In the genomic region with DNA sequence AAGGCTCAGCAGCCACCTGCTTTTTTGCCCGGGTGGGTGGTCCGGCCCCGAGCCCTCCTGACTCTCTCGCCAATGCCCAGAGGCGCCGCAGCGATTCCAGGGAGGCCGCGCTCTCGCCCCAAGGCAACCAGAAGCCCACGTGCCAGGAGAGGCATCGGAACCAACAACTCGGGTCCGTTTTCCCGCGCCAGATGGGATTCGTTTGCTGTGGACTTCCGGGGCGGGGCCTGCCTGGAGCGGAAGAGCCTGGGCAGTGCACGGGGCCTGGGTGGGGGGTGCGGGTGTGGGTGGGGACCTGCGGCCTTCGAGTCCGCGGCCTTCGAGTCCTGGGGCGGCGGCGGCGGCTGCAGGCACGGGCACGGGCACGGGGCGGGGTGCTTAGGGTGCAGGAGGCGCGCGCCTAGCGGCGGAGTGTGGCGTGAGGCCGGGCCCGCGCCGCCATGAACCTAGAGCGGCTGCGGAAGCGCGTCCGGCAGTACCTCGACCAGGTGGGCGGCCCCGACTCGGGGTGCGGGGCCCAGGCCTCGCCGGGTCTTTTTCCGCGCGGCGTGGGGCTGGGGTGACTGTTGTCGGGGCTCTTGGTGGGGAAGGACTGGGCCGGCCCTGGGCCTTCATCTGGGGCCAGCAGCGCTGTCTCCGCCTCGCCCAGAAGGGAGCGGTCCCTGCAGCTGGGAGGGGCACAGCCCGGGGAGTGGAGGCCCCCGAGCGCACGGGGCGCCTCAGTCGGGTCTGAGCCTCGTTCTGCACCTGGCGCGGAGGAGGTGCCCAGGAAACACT, we compare ENCODE assay signal across 1 cellular context.
TF ChIP-seq lines count a peak whose summit lies in the region.

Gene CDC16, plus strand, starts transcription at position 253 of the 777 bp plus-strand sequence. Its CDS starts 188 bp downstream, at position 441.

TF ChIP-seq in GM12878, 131 proteins besides CTCF, POLR2A, EP300 and RAD21 (continued from another document and continues in another):
- TF ChIP-seq ZNF592 (IDR thresholded peaks at IDR 0.05), result no peak
- 0 out of 2 replicates have a peak, but pooled peaks have one; percentile 25 for TF ChIP-seq PML (IDR thresholded peaks at IDR 0.05; ENCODE audit: low read length)
- no peak for TF ChIP-seq MTA2 (IDR thresholded peaks at IDR 0.05; ENCODE audit: low read depth)
- TF ChIP-seq ESRRA (IDR thresholded peaks at IDR 0.05; ENCODE audit: low read length), result peak; percentile 43; the same call in 1 of the 2 replicates
- TF ChIP-seq MXI1 (IDR thresholded peaks at IDR 0.05; ENCODE audit: low read depth, low read length), result peak; percentile 86
- TF ChIP-seq EZH2 (IDR thresholded peaks at IDR 0.05; ENCODE audit: borderline replicate concordance, control insufficient read depth, low read depth, low read length), result no peak
- TF ChIP-seq BRCA1 (IDR thresholded peaks at IDR 0.05; ENCODE audit: low read depth, low read length), result no peak
- TF ChIP-seq CHD1 (IDR thresholded peaks at IDR 0.05; ENCODE audit: low read depth, low read length), result no peak
- TF ChIP-seq, protein P1, sequence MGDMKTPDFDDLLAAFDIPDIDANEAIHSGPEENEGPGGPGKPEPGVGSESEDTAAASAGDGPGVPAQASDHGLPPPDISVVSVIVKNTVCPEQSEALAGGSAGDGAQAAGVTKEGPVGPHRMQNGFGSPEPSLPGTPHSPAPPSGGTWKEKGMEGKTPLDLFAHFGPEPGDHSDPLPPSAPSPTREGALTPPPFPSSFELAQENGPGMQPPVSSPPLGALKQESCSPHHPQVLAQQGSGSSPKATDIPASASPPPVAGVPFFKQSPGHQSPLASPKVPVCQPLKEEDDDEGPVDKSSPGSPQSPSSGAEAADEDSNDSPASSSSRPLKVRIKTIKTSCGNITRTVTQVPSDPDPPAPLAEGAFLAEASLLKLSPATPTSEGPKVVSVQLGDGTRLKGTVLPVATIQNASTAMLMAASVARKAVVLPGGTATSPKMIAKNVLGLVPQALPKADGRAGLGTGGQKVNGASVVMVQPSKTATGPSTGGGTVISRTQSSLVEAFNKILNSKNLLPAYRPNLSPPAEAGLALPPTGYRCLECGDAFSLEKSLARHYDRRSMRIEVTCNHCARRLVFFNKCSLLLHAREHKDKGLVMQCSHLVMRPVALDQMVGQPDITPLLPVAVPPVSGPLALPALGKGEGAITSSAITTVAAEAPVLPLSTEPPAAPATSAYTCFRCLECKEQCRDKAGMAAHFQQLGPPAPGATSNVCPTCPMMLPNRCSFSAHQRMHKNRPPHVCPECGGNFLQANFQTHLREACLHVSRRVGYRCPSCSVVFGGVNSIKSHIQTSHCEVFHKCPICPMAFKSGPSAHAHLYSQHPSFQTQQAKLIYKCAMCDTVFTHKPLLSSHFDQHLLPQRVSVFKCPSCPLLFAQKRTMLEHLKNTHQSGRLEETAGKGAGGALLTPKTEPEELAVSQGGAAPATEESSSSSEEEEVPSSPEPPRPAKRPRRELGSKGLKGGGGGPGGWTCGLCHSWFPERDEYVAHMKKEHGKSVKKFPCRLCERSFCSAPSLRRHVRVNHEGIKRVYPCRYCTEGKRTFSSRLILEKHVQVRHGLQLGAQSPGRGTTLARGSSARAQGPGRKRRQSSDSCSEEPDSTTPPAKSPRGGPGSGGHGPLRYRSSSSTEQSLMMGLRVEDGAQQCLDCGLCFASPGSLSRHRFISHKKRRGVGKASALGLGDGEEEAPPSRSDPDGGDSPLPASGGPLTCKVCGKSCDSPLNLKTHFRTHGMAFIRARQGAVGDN (IDR thresholded peaks at IDR 0.05), result peak; percentile 78
- TF ChIP-seq SMC3 (IDR thresholded peaks at IDR 0.05; ENCODE audit: borderline replicate concordance, low read length), result no peak
- TF ChIP-seq BHLHE40 (IDR thresholded peaks at IDR 0.05; ENCODE audit: borderline replicate concordance in 1 of 2, low read depth in 2 of 2, low read length in 1 of 2), result peak; percentile 85 to 90
- peak; percentile 40 for TF ChIP-seq POLR2AphosphoS5 (IDR thresholded peaks at IDR 0.05; ENCODE audit: low read length)
- no peak for TF ChIP-seq ZNF622 (IDR thresholded peaks at IDR 0.05)
- TF ChIP-seq SREBF2 (IDR thresholded peaks at IDR 0.05; ENCODE audit: low read length), result no peak
- peak; percentile 29 for TF ChIP-seq RELA (IDR thresholded peaks at IDR 0.05; ENCODE audit: borderline replicate concordance, partially characterized antibody)
- TF ChIP-seq ZBTB33 (IDR thresholded peaks at IDR 0.05), result no peak
- TF ChIP-seq MEF2A (IDR thresholded peaks at IDR 0.05; ENCODE audit: insufficient read depth, low read depth, low read length), result no peak
- no peak for TF ChIP-seq POLR2AphosphoS2 (IDR thresholded peaks at IDR 0.05; ENCODE audit: low read depth, low read length)
- peak; percentile 92 for TF ChIP-seq LARP7 (IDR thresholded peaks at IDR 0.05)
- no peak for TF ChIP-seq YBX1 (IDR thresholded peaks at IDR 0.05)
- peak; percentile 77 for TF ChIP-seq TCF3 (IDR thresholded peaks at IDR 0.05; ENCODE audit: borderline replicate concordance, insufficient read depth, low read depth, low read length)
- TF ChIP-seq ZBED1 (IDR thresholded peaks at IDR 0.05; ENCODE audit: borderline replicate concordance), result no peak
- TF ChIP-seq MYC (IDR thresholded peaks at IDR 0.05; ENCODE audit: insufficient read depth, insufficient read length, insufficient replicate concordance, low read length, severe bottlenecking), result peak; percentile 78
- TF ChIP-seq, protein P2, sequence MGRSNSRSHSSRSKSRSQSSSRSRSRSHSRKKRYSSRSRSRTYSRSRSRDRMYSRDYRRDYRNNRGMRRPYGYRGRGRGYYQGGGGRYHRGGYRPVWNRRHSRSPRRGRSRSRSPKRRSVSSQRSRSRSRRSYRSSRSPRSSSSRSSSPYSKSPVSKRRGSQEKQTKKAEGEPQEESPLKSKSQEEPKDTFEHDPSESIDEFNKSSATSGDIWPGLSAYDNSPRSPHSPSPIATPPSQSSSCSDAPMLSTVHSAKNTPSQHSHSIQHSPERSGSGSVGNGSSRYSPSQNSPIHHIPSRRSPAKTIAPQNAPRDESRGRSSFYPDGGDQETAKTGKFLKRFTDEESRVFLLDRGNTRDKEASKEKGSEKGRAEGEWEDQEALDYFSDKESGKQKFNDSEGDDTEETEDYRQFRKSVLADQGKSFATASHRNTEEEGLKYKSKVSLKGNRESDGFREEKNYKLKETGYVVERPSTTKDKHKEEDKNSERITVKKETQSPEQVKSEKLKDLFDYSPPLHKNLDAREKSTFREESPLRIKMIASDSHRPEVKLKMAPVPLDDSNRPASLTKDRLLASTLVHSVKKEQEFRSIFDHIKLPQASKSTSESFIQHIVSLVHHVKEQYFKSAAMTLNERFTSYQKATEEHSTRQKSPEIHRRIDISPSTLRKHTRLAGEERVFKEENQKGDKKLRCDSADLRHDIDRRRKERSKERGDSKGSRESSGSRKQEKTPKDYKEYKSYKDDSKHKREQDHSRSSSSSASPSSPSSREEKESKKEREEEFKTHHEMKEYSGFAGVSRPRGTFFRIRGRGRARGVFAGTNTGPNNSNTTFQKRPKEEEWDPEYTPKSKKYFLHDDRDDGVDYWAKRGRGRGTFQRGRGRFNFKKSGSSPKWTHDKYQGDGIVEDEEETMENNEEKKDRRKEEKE (IDR thresholded peaks at IDR 0.05), result no peak
- peak; percentile 73 for TF ChIP-seq BACH1 (IDR thresholded peaks at IDR 0.05; ENCODE audit: borderline replicate concordance)
- TF ChIP-seq STAT1 (conservative IDR thresholded peaks at IDR 0.05), result no peak
- TF ChIP-seq IKZF1 (conservative IDR thresholded peaks at IDR 0.05), result peak; percentile 71
- TF ChIP-seq MYB (IDR thresholded peaks at IDR 0.05; ENCODE audit: borderline replicate concordance, low read depth, low read length), result no peak
- no peak for TF ChIP-seq NRF1 (conservative IDR thresholded peaks at IDR 0.05; ENCODE audit: low read depth, low read length)
- no peak for TF ChIP-seq ETV6 (conservative IDR thresholded peaks at IDR 0.05 in 1 of 2, IDR thresholded peaks at IDR 0.05 in 1 of 2; ENCODE audit: borderline replicate concordance in 1 of 2, low read depth in 1 of 2)
- TF ChIP-seq CUX1 (IDR thresholded peaks at IDR 0.05; ENCODE audit: insufficient replicate concordance, low read depth, low read length), result no peak
